In genomic region chr20:57622579-57623381, GRCh38 we compare ENCODE assay signal across 8 cellular contexts. TPM values are rescaled to one million over a fixed set of nuclear protein-coding genes. Genes with fewer than 3 reads are reported as not detected.
DNase-seq lines count a peak whose midpoint lies in the region; ATAC-seq and TF ChIP-seq lines count a peak whose summit lies in the region.

No MANE protein-coding gene starts in this region.

- no peak overlapping the region for H3K4me3 Mint-ChIP-seq in HFFc6

- ATAC-seq in left cardiac atrium: peak; percentile 38 to 51
- ATAC-seq in HG03520 (IDR thresholded peaks at IDR 0.05; ENCODE audit: unreplicated experiment): no peak
- ATAC-seq in HG02938 (IDR thresholded peaks at IDR 0.05; ENCODE audit: unreplicated experiment): no peak

- peak overlapping the region in 9 of 11 experiments; percentile 44 to 97 (median 94); a peak in 18 of 22 replicates for H3K4me2 ChIP-seq in BLaER1 treated with 17β-estradiol and CSF1 and Interleukin-3, amounts not matched to agents 10 nM and 100 nM

- peaks cover 9% of the 10 kb centered on the region for H3K4me1 Mint-ChIP-seq in HFFc6 (ENCODE audit: low read depth)

- peak; percentile 39 for DNase-seq in HFFc6
- peak; percentile 95 for DNase-seq in RPMI7951 (ENCODE audit: low read depth)
- DNase-seq in activated gamma-delta T cell treated with anti-CD3 and anti-CD28 coated beads, Interleukin-2, amount 50 U/mL, for 16 hours (ENCODE audit: low read depth): peak; percentile 34
- no peak for DNase-seq in left cardiac atrium
- peak; percentile 93 for DNase-seq in spleen

- H3K9ac ChIP-seq in BLaER1 treated with 17β-estradiol and CSF1 and Interleukin-3, amounts not matched to agents 10 nM and 100 nM: no peak overlapping the region

- H3K4me1 ChIP-seq in BLaER1 treated with 17β-estradiol and CSF1 and Interleukin-3, amounts not matched to agents 10 nM and 100 nM: peaks cover 51 to 70% (median 67%) of the 10 kb centered on the region in 10 experiments
- H3K4me1 ChIP-seq in spleen: peaks cover 26 to 66% (median 61%) of the 10 kb centered on the region in 6 donors

- H3K9me3 Mint-ChIP-seq in HFFc6: no peaks in the 10 kb centered on the region

- peaks cover 0 to 20% (median 10%) of the 10 kb centered on the region in 11 experiments; a peak in 15 of 22 replicates for H3K9me3 ChIP-seq in BLaER1 treated with 17β-estradiol and CSF1 and Interleukin-3, amounts not matched to agents 10 nM and 100 nM (replicated peaks in 1 of 11)
- peaks cover 0 to 21% (median 11%) of the 10 kb centered on the region in 8 donors for H3K9me3 ChIP-seq in spleen

- H3K36me3 Mint-ChIP-seq in HFFc6 (ENCODE audit: low read depth): no peaks in the 10 kb centered on the region

- TF ChIP-seq CTCF in HFFc6 (IDR thresholded peaks at IDR 0.05) (peak; percentile 91), spleen (IDR thresholded peaks at IDR 0.05 in 8 of 11, conservative IDR thresholded peaks at IDR 0.05 in 3 of 11) (peak; percentile 36 to 84 (median 69))

- no peak overlapping the region for H3K4me3 ChIP-seq in BLaER1 treated with 17β-estradiol and CSF1 and Interleukin-3, amounts not matched to agents 10 nM and 100 nM
- H3K4me3 ChIP-seq in spleen: no peak overlapping the region

- peaks cover 24% of the 10 kb centered on the region for H3K27me3 Mint-ChIP-seq in HFFc6 (ENCODE audit: insufficient read depth)

- H3K36me3 ChIP-seq in BLaER1 treated with 17β-estradiol and CSF1 and Interleukin-3, amounts not matched to agents 10 nM and 100 nM: no peaks in the 10 kb centered on the region
- H3K36me3 ChIP-seq in spleen: peaks cover 0 to 8% (median 0%) of the 10 kb centered on the region in 6 donors

- peaks cover 0 to 22% (median 0%) of the 10 kb centered on the region in 11 experiments; a peak in 8 of 22 replicates for H3K27me3 ChIP-seq in BLaER1 treated with 17β-estradiol and CSF1 and Interleukin-3, amounts not matched to agents 10 nM and 100 nM
- no peaks in the 10 kb centered on the region for H3K27me3 ChIP-seq in spleen (replicated peaks in 1 of 7)

- TF ChIP-seq POLR2A in spleen (IDR thresholded peaks at IDR 0.05): no peak

- intact Hi-C loops in left cardiac atrium (cut with DNase I): loop anchor here in 1 of 2 donors (10.0 kb wide), 1 partner anchor 552 kb away; no protein-coding TSS in a partner anchor
- intact Hi-C loops in spleen (cut with DNase I; ENCODE audit: low total_unique reads): no loop called here

- H4K20me1 ChIP-seq in BLaER1 treated with 17β-estradiol and CSF1 and Interleukin-3, amounts not matched to agents 10 nM and 100 nM: peaks cover 0 to 11% (median 0%) of the 10 kb centered on the region in 11 experiments; a peak in 4 of 22 replicates

- no peak overlapping the region for H3K27ac ChIP-seq in BLaER1 treated with 17β-estradiol and CSF1 and Interleukin-3, amounts not matched to agents 10 nM and 100 nM
- peak overlapping the region in 1 of 8 donors; percentile 96 for H3K27ac ChIP-seq in spleen

- 66 to 78% (median 71%) methylated on average over 14 of the region's 14 CpGs for WGBS in spleen, 5 donors

- no peak overlapping the region for H3K27ac Mint-ChIP-seq in HFFc6

RNA-seq across cellular contexts. Expression of gene ZBP1, which starts 2.6 kb away (rescaled TPM):
- total RNA-seq in HFFc6 (2021; fragmentation: NEBNext Ultra II Directional; extraction: Animal tissue kit (Norgen Biotek cat#: 25700)): not detected
- not detected in 2 replicates for total RNA-seq in RPMI7951 (2014; rRNA removed; shearing (Covaris generic))
- total RNA-seq in left cardiac atrium: under 1 TPM in 1 of 2 donors, not detected in 1; 0.47 TPM
- 10 to 100 TPM; 11.7 to 28.4 (median 20.9) TPM for total RNA-seq in spleen
- 10 to 100 TPM in 1 of 3 donors, 1 to 10 TPM in 2; 8.6 to 11.2 (median 9.8) TPM for polyA plus RNA-seq in spleen

Comparison
In these comparisons a context has a peak if more than half of its experiments do, and no peak if none do; other contexts are left out.
1. ATAC-seq: peak in left cardiac atrium (2 of 2); none in HG03520 (single experiment) and HG02938 (single experiment).
2. RNA of gene ZBP1, which starts 2.6 kb away (total RNA-seq): 11.7 to 28.4 TPM in spleen; 0.47 TPM in left cardiac atrium, not detected in HFFc6 and not detected in RPMI7951; every median in the first group is over 4 times any median in the second.